Comparison of ENCODE assay signal across 8 cellular contexts in genomic region chr22:21568207-21569075, GRCh38. TPM values are rescaled to one million over a fixed set of nuclear protein-coding genes. Genes with fewer than 3 reads are reported as not detected.
DNase-seq lines count a peak whose midpoint lies in the region; ATAC-seq and TF ChIP-seq lines count a peak whose summit lies in the region.

No MANE protein-coding gene starts in this region.

- CTCF ChIA-PET in Caco-2 (lab: Charles Lee), result no interaction called here

- H3K4me3 Mint-ChIP-seq in Caco-2 (ENCODE audit: unreplicated experiment), result peak overlapping the region; percentile 83

- H3K4me3 ChIP-seq in Caco-2 (ENCODE audit: low read depth, low read length) (peak overlapping the region; percentile 90), H7 (ENCODE audit: insufficient read depth, low read depth, low read length) (peak overlapping the region; percentile 93), RWPE2 (ENCODE audit: severe bottlenecking) (peak overlapping the region; percentile 98), cardiac fibroblast (replicated peaks in 1 of 2; ENCODE audit: low read depth in 2 of 2, low read length in 2 of 2) (peak overlapping the region; percentile 72 to 83), liver (ENCODE audit: low read depth in 1 of 3, low read length in 3 of 3) (peak overlapping the region; percentile 65 to 99 (median 79)), stomach smooth muscle (ENCODE audit: low read length in 2 of 2) (peak overlapping the region; percentile 87 to 90)

- POLR2A ChIA-PET in Caco-2 (lab: Charles Lee), result interaction anchor here (0.6 kb wide), 1 partner anchor 258 kb away, joined by 4 read pairs; no protein-coding TSS in a partner anchor

- peak overlapping the region; percentile 82 for H3K27ac Mint-ChIP-seq in Caco-2 (ENCODE audit: unreplicated experiment)

- TF ChIP-seq CTCF in Caco-2 (IDR thresholded peaks at IDR 0.05; ENCODE audit: insufficient read depth in 1 of 2, low read depth in 1 of 2, low read length in 1 of 2, severe bottlenecking in 1 of 2, unreplicated experiment in 1 of 2), result no peak
- no peak for TF ChIP-seq CTCF in RWPE2 (IDR thresholded peaks at IDR 0.05; ENCODE audit: poor library complexity, severe bottlenecking)
- TF ChIP-seq CTCF in cardiac fibroblast (IDR thresholded peaks at IDR 0.05; ENCODE audit: low read depth, low read length), result no peak
- no peak for TF ChIP-seq CTCF in liver (IDR thresholded peaks at IDR 0.05; ENCODE audit: low read depth, low read length, missing input control)

- H3K27ac ChIP-seq in RWPE2 (ENCODE audit: poor library complexity, severe bottlenecking), result peak overlapping the region; percentile 74
- peak overlapping the region; percentile 85 to 93 for H3K27ac ChIP-seq in liver (ENCODE audit: low read depth in 1 of 2, low read length in 2 of 2)
- H3K27ac ChIP-seq in stomach smooth muscle (ENCODE audit: low read length), result peak overlapping the region; percentile 69

- intact Hi-C loops in Caco-2 (cut with micrococcal nuclease; ENCODE audit: unreplicated experiment), result no loop called here

- H3K27me3 ChIP-seq in Caco-2 (replicated peaks; ENCODE audit: control insufficient read depth, insufficient read depth, low read length), result no peaks in the 10 kb centered on the region
- no peaks in the 10 kb centered on the region for H3K27me3 ChIP-seq in H7 (ENCODE audit: control insufficient read depth, insufficient read depth, low read length)
- H3K27me3 ChIP-seq in RWPE2 (ENCODE audit: insufficient read depth, poor library complexity, severe bottlenecking), result no peaks in the 10 kb centered on the region
- no peaks in the 10 kb centered on the region for H3K27me3 ChIP-seq in liver (ENCODE audit: control insufficient read depth in 4 of 4, insufficient read depth in 4 of 4, low read length in 3 of 4)
- H3K27me3 ChIP-seq in stomach smooth muscle (ENCODE audit: control insufficient read depth in 1 of 2, insufficient read depth in 2 of 2, low read length in 2 of 2), result no peaks in the 10 kb centered on the region

- ATAC-seq in RWPE2 (ENCODE audit: low read depth), result peak; percentile 40; the same call in 2 of the 3 replicates

- H3K9me3 Mint-ChIP-seq in Caco-2 (ENCODE audit: unreplicated experiment), result no peaks in the 10 kb centered on the region

- H3K36me3 ChIP-seq in Caco-2 (ENCODE audit: control insufficient read depth, insufficient read depth, low read length) (peaks cover 2% of the 10 kb centered on the region; the same call in 1 of the 2 replicates), H7 (replicated peaks; ENCODE audit: control insufficient read depth, insufficient read depth, low read length) (peaks cover 3% of the 10 kb centered on the region), RWPE2 (ENCODE audit: low read depth) (peaks cover 23% of the 10 kb centered on the region; the same call in 1 of the 2 replicates), liver (ENCODE audit: control insufficient read depth in 4 of 4, insufficient read depth in 3 of 4, low read depth in 1 of 4, low read length in 3 of 4) (no peaks in the 10 kb centered on the region), stomach smooth muscle (ENCODE audit: control insufficient read depth in 2 of 2, insufficient read depth in 2 of 2, low read length in 2 of 2) (no peaks in the 10 kb centered on the region)

- H3K36me3 Mint-ChIP-seq in Caco-2 (ENCODE audit: insufficient read depth, unreplicated experiment), result peaks cover 15% of the 10 kb centered on the region

- no peak for TF ChIP-seq RAD21 in liver (IDR thresholded peaks at IDR 0.05)

- TSS peak; percentile 31 for BruUV-seq in Caco-2 (replicated peaks; lab: Mats Ljungman, UMichigan)

- DNase-seq in Caco-2, result no peak
- peak; percentile 67 for DNase-seq in H7
- DNase-seq in RWPE2 (ENCODE audit: low spot score), result no peak
- DNase-seq in cardiac fibroblast (ENCODE audit: low read depth in 2 of 2), result peak; percentile 42 to 48
- DNase-seq in NCI-H1048 (lab: John Stamatoyannopoulos, UW), result no peak
- DNase-seq in COLO668 (lab: John Stamatoyannopoulos, UW; ENCODE audit: unreplicated experiment), result no peak

- H3K9ac ChIP-seq in liver (ENCODE audit: low read depth in 1 of 2, low read length in 2 of 2), result peak overlapping the region; percentile 66 to 78
- peak overlapping the region; percentile 92 to 97 for H3K9ac ChIP-seq in stomach smooth muscle (ENCODE audit: low read length in 2 of 2)

- H3K9me3 ChIP-seq in Caco-2 (no peaks in the 10 kb centered on the region), RWPE2 (ENCODE audit: severe bottlenecking) (peaks cover 3% of the 10 kb centered on the region), liver (ENCODE audit: control insufficient read depth in 4 of 4, low read length in 3 of 4) (no peaks in the 10 kb centered on the region), stomach smooth muscle (ENCODE audit: control insufficient read depth in 2 of 2, low read length in 2 of 2) (no peaks in the 10 kb centered on the region)

- H3K27me3 Mint-ChIP-seq in Caco-2 (ENCODE audit: insufficient read depth, unreplicated experiment), result no peaks in the 10 kb centered on the region

- peaks cover 25% of the 10 kb centered on the region for H3K4me1 Mint-ChIP-seq in Caco-2 (ENCODE audit: low read depth, unreplicated experiment)

- WGBS in liver, result 1% methylated on average over 34 of the region's 34 CpGs

- H3K4me1 ChIP-seq in Caco-2 (peaks cover 41% of the 10 kb centered on the region), RWPE2 (ENCODE audit: insufficient read depth, poor library complexity, severe bottlenecking) (peaks cover 11% of the 10 kb centered on the region), liver (ENCODE audit: control insufficient read depth in 4 of 4, insufficient read depth in 4 of 4, low read length in 3 of 4) (peaks cover 7 to 44% (median 41%) of the 10 kb centered on the region in 4 donors), stomach smooth muscle (ENCODE audit: control insufficient read depth, insufficient read depth, low read length) (peaks cover 29% of the 10 kb centered on the region)

TF ChIP-seq in liver, 16 proteins besides CTCF, POLR2A, EP300 and RAD21 (continues in another document):
- TF ChIP-seq HNF4A (conservative IDR thresholded peaks at IDR 0.05), result peak in 1 of 2 donors; percentile 25
- TF ChIP-seq GABPA (IDR thresholded peaks at IDR 0.05 in 1 of 2, conservative IDR thresholded peaks at IDR 0.05 in 1 of 2), result no peak
- no peak for TF ChIP-seq NR2F2 (IDR thresholded peaks at IDR 0.05)
- TF ChIP-seq, protein P1, sequence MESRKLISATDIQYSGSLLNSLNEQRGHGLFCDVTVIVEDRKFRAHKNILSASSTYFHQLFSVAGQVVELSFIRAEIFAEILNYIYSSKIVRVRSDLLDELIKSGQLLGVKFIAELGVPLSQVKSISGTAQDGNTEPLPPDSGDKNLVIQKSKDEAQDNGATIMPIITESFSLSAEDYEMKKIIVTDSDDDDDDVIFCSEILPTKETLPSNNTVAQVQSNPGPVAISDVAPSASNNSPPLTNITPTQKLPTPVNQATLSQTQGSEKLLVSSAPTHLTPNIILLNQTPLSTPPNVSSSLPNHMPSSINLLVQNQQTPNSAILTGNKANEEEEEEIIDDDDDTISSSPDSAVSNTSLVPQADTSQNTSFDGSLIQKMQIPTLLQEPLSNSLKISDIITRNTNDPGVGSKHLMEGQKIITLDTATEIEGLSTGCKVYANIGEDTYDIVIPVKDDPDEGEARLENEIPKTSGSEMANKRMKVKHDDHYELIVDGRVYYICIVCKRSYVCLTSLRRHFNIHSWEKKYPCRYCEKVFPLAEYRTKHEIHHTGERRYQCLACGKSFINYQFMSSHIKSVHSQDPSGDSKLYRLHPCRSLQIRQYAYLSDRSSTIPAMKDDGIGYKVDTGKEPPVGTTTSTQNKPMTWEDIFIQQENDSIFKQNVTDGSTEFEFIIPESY (IDR thresholded peaks at IDR 0.05), result no peak
- no peak for TF ChIP-seq MAX (IDR thresholded peaks at IDR 0.05)
- TF ChIP-seq YY1 (IDR thresholded peaks at IDR 0.05), result peak; percentile 25
- TF ChIP-seq FOXA2 (IDR thresholded peaks at IDR 0.05), result no peak
- TF ChIP-seq HNF4G (IDR thresholded peaks at IDR 0.05), result no peak
- no peak for TF ChIP-seq SP1 (IDR thresholded peaks at IDR 0.05)
- TF ChIP-seq TAF1 (conservative IDR thresholded peaks at IDR 0.05), result no peak
- no peak for TF ChIP-seq ATF3 (IDR thresholded peaks at IDR 0.05)
- TF ChIP-seq RXRA (IDR thresholded peaks at IDR 0.05), result no peak

RNA-seq across cellular contexts. Expression of gene UBE2L3, which starts 0.9 kb away (rescaled TPM):
- total RNA-seq in Caco-2 (2022), result 63.4 and 66.7 TPM in 2 replicates
- 84.0 and 90.2 TPM in 2 replicates for total RNA-seq in H7 (2014; rRNA removed; shearing (Covaris generic))
- 10 to 100 TPM; 14.3 to 16.0 TPM for total RNA-seq in liver
- polyA plus RNA-seq in liver, result 10 to 100 TPM; 23.6 to 33.4 TPM

RNA-seq across cellular contexts. Expression of gene RIMBP3C, which starts 17.2 kb away (rescaled TPM):
- total RNA-seq in Caco-2 (2022) (0.12 and 0.39 TPM in 2 replicates), liver (under 1 TPM; 0.05 to 0.08 TPM)
- 0.17 and 0.70 TPM in 2 replicates for total RNA-seq in H7 (2014; rRNA removed; shearing (Covaris generic))
- under 1 TPM in 1 of 2 donors, not detected in 1; 0.05 TPM for polyA plus RNA-seq in liver

Comparison
In these comparisons a context has a peak if more than half of its experiments do, and no peak if none do; other contexts are left out.
1. DNase-seq: peak in H7 (single experiment) and cardiac fibroblast (2 of 2); none in Caco-2 (0 of 2), RWPE2 (single experiment), NCI-H1048 (single experiment) and COLO668 (single experiment).
2. Peak in every context shown above with its lines, with median percentiles within 50 percentile points of each other: H3K4me3 ChIP-seq and H3K27ac ChIP-seq.